Comparison of ENCODE assay signal across 8 cellular contexts in the genomic region with DNA sequence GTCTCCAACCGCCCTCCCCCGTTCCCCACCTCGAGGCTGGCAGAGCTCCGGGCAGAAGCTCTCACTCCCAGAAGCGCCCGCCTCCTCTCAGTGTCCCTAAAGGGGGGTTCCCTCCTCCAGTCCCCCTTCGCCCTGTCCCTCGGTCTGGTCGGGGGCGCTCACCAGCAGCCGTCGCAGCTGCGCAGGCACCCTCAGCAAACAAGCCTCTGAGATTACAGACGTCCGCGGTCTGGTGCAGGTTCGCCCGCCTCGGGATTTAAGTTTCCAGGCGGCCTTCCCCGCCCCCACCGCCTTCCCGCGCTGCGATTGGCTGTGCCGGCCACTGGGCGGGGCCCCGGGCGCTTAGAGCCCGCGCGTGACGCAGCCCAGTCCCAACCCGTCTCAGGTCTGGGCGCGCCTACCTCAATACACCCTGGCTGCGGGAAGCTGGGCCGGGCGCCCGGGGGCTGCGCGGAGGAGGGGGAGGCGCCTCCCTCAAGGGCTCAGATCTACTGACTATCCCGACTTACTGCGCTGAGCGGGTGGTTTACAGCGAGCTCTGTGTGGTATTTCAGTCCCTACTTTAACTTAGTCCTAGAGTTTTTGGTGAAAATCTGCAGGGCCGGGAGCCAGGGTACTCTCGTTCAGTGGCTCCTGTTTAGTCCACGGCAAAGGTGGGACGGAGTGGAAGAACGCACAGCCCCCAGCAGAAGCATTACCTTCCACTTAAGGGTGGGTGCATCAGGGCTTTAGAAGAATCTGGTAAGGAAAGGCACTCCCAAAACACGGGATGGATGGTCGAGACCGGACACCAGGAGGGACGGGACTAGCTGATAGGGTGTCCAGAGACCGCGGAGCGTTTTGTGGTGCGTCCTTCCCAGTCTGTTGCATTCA. TPM values are rescaled to one million over a fixed set of nuclear protein-coding genes. Genes with fewer than 3 reads are reported as not detected.
DNase-seq lines count a peak whose midpoint lies in the region; ATAC-seq and TF ChIP-seq lines count a peak whose summit lies in the region.

A gene (minus strand): TSS at position 234 of the 873 bp plus-strand sequence. CDS start 1,099 bp downstream, outside the sequence.

- peaks cover 2% of the 10 kb centered on the region for H3K36me3 Mint-ChIP-seq in neural crest cell (ENCODE audit: low read depth)

- DNase-seq in DMS114 treated with DMSO at 0.1 percent for 48 hours (lab: John Stamatoyannopoulos, UW; ENCODE audit: unreplicated experiment), result peak; percentile 77
- peak; percentile 81 for DNase-seq in RPMI7951 (ENCODE audit: low read depth)
- peak; percentile 63 for DNase-seq in activated T-helper 9 cell treated with anti-CD3 and anti-CD28 coated beads, Interleukin-2, amount 50 U/mL, for 16 hours (ENCODE audit: low read depth)
- peak; percentile 85 for DNase-seq in fibroblast of villous mesenchyme (ENCODE audit: low read depth)
- peak; percentile 86 for DNase-seq in neural crest cell (ENCODE audit: low read depth, low spot score)
- DNase-seq in stimulated activated naive CD8-positive, alpha-beta T cell treated with anti-CD3 and anti-CD28 coated beads, Interleukin-15, amount 100 ng/mL, for 72 hours, result peak; percentile 76 to 78

- H3K9ac ChIP-seq in KMS-11, result peak within 1 kb of the TSS; percentile 52; the same call in 1 of the 2 replicates

- TF ChIP-seq CTCF in KMS-11 (conservative IDR thresholded peaks at IDR 0.05; ENCODE audit: low read depth, low read length), result no peak
- TF ChIP-seq CTCF in fibroblast of villous mesenchyme (IDR thresholded peaks at IDR 0.05; ENCODE audit: insufficient read depth, low read depth, low read length), result no peak
- TF ChIP-seq CTCF in neural crest cell (conservative IDR thresholded peaks at IDR 0.05), result no peak

- peak; percentile 99 for ATAC-seq in GM21737 (IDR thresholded peaks at IDR 0.05; ENCODE audit: unreplicated experiment)
- peak; percentile 99 for ATAC-seq in stimulated activated naive CD8-positive, alpha-beta T cell treated with anti-CD3 and anti-CD28 coated beads, Interleukin-15, amount 100 ng/mL, for 72 hours

- H3K4me1 ChIP-seq in KMS-11 (ENCODE audit: low read depth, poor library complexity, severe bottlenecking), result peaks cover 6% of the 10 kb centered on the region

- peak within 1 kb of the TSS; percentile 51 for H3K4me2 ChIP-seq in KMS-11

- H3K79me2 ChIP-seq in KMS-11 (ENCODE audit: insufficient read depth, low read depth), result no peaks in the 10 kb centered on the region

- peak within 1 kb of the TSS; percentile 90 for H3K27ac Mint-ChIP-seq in neural crest cell (ENCODE audit: unreplicated experiment)
- H3K27ac Mint-ChIP-seq in stimulated activated naive CD8-positive, alpha-beta T cell treated with anti-CD3 and anti-CD28 coated beads, Interleukin-15, amount 100 ng/mL, for 72 hours, result peak within 1 kb of the TSS in 1 of 2 donors; percentile 70

- peak within 1 kb of the TSS; percentile 96 for H2AFZ ChIP-seq in KMS-11 (ENCODE audit: low read depth)

- no peaks in the 10 kb centered on the region for H4K20me1 ChIP-seq in KMS-11 (ENCODE audit: insufficient read depth)

- peaks cover 7% of the 10 kb centered on the region for H3K4me1 Mint-ChIP-seq in neural crest cell
- peaks cover 11% of the 10 kb centered on the region for H3K4me1 Mint-ChIP-seq in stimulated activated naive CD8-positive, alpha-beta T cell treated with anti-CD3 and anti-CD28 coated beads, Interleukin-15, amount 100 ng/mL, for 72 hours

- no peaks in the 10 kb centered on the region for H3K36me3 ChIP-seq in KMS-11 (ENCODE audit: insufficient read depth)

- H3K4me3 ChIP-seq in KMS-11 (IDR thresholded peaks at IDR 0.05; ENCODE audit: insufficient read depth, low read depth, low read length) (no peak within 1 kb of the TSS), fibroblast of villous mesenchyme (ENCODE audit: low read depth, low read length) (peak within 1 kb of the TSS; percentile 63)

- peak within 1 kb of the TSS; percentile 94 for H3K4me3 Mint-ChIP-seq in neural crest cell
- peak within 1 kb of the TSS; percentile 92 to 95 for H3K4me3 Mint-ChIP-seq in stimulated activated naive CD8-positive, alpha-beta T cell treated with anti-CD3 and anti-CD28 coated beads, Interleukin-15, amount 100 ng/mL, for 72 hours

- no peaks in the 10 kb centered on the region for H3K27me3 ChIP-seq in KMS-11 (ENCODE audit: insufficient read depth, low read depth)

- peaks cover 47% of the 10 kb centered on the region for H3K27me3 Mint-ChIP-seq in neural crest cell (ENCODE audit: low read depth)
- peaks cover 67% of the 10 kb centered on the region for H3K27me3 Mint-ChIP-seq in stimulated activated naive CD8-positive, alpha-beta T cell treated with anti-CD3 and anti-CD28 coated beads, Interleukin-15, amount 100 ng/mL, for 72 hours

- H3K9me3 Mint-ChIP-seq in neural crest cell, result no peaks in the 10 kb centered on the region
- no peaks in the 10 kb centered on the region for H3K9me3 Mint-ChIP-seq in stimulated activated naive CD8-positive, alpha-beta T cell treated with anti-CD3 and anti-CD28 coated beads, Interleukin-15, amount 100 ng/mL, for 72 hours

- H3K27ac ChIP-seq in KMS-11, result no peak within 1 kb of the TSS

RNA-seq across cellular contexts. Expression of the gene that starts here (rescaled TPM):
- total RNA-seq in RPMI7951 (2014; rRNA removed; shearing (Covaris generic)), result 9.1 TPM in 2 replicates
- total RNA-seq in fibroblast of villous mesenchyme (0.32 and 0.43 TPM in 2 replicates), neural crest cell (5.7 and 7.2 TPM in 2 replicates)

Comparison
In these comparisons a context has a peak if more than half of its experiments do, and no peak if none do; other contexts are left out.
1. Peak in DNase-seq and H3K4me3 ChIP-seq in fibroblast of villous mesenchyme; RNA of the gene not detected or under 1 TPM.